In the genomic region with DNA sequence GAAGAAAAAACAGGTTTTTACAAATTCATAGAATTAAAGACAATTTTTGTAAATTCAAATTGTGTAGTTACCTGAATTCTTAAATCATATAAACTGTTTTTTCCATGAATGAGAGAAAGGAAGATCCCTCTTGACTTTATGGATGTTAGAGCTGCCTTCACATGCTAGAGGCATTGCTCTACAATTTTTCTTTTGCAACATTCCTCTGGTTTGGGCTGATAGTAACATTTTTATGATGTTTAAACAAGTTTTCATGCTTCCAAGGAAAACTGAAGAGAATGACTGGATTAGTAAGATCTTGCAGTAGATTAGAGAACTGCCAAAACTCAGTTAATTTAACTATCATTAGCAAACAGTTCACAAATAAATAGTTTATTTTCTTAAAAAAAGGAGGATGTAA, we compare ENCODE assay signal across 22 cellular contexts.
DNase-seq lines count a peak whose midpoint lies in the region; ATAC-seq and TF ChIP-seq lines count a peak whose summit lies in the region.
"Had no signal": no experiment of that assay in that cellular context is flagged by ENCODE, and none has a peak within 500 bp of the region (broad histone marks: within the 10 kb centered on the region; RNA-seq: fewer than 3 reads in every experiment).

No MANE protein-coding gene starts in this region.

- ATAC-seq in PC-3, result peak; percentile 42
- no peak for ATAC-seq in HG02623 (IDR thresholded peaks at IDR 0.05; ENCODE audit: unreplicated experiment)
- ATAC-seq: A549, HCT116, HepG2 had no signal

- H3K4me3 ChIP-seq in BJ (ENCODE audit: low read depth, low read length) (no peak overlapping the region), PC-3 (ENCODE audit: low read length) (no peak overlapping the region), osteoblast (ENCODE audit: insufficient read depth, low read length) (no peak overlapping the region), left ventricle myocardium inferior (no peak overlapping the region), hepatocyte (no peak overlapping the region)
- H3K4me3 ChIP-seq: A549, SK-N-MC had no signal

- H3K79me2 ChIP-seq in PC-3 (ENCODE audit: low read length) (no peaks in the 10 kb centered on the region), osteoblast (ENCODE audit: insufficient read depth, low read length) (no peaks in the 10 kb centered on the region), hepatocyte (peaks cover 60% of the 10 kb centered on the region)

- H3K4me2 ChIP-seq in PC-3 (ENCODE audit: low read length) (peak overlapping the region; percentile 39), osteoblast (ENCODE audit: insufficient read depth, low read length) (no peak overlapping the region), hepatocyte (no peak overlapping the region)

- intact Hi-C loops in PC-3 (cut with micrococcal nuclease), result loop anchor here (2.0 to 5.0 kb wide), 3 partner anchors 125 to 300 kb away; no protein-coding TSS in a partner anchor
- intact Hi-C loops in left ventricle myocardium inferior (cut with micrococcal nuclease), result no loop called here

- H3K9me3 ChIP-seq in PC-3 (ENCODE audit: low read length) (no peaks in the 10 kb centered on the region), osteoblast (ENCODE audit: low read depth, low read length) (no peaks in the 10 kb centered on the region), left ventricle myocardium inferior (replicated peaks) (peaks cover under 1% of the 10 kb centered on the region), hepatocyte (ENCODE audit: low read depth) (no peaks in the 10 kb centered on the region)
- H3K9me3 ChIP-seq: A549 had no signal

- CTCF ChIA-PET in BJ (lab: Yijun Ruan, JAX), result no interaction called here
- CTCF ChIA-PET in PC-3 (lab: Charles Lee), result no interaction called here

- H4K20me1 ChIP-seq in PC-3 (ENCODE audit: low read length), result no peaks in the 10 kb centered on the region
- no peaks in the 10 kb centered on the region for H4K20me1 ChIP-seq in osteoblast (ENCODE audit: insufficient read depth, low read length)
- peaks cover 5% of the 10 kb centered on the region for H4K20me1 ChIP-seq in hepatocyte (ENCODE audit: insufficient read depth, poor library complexity, severe bottlenecking)

- DNase-seq in BJ (ENCODE audit: low read depth) (peak; percentile 33), PC-3 (peak; percentile 25), fibroblast of gingiva (ENCODE audit: low read depth) (peak; percentile 18), osteoblast (ENCODE audit: insufficient read length, low spot score, missing footprints) (peak; percentile 38), left ventricle myocardium inferior (no peak), hepatocyte (ENCODE audit: low spot score) (no peak), HK-2 (ENCODE audit: unreplicated experiment) (no peak)
- DNase-seq: DMS79, GOT3, KG1, NCI-H1105 treated with DMSO at 0.1 percent for 48 hours, NCI-H1694, NCI-H510A, NCI-H748 treated with DMSO at 0.1 percent for 48 hours, OCI-M1, SHP77 had no signal

- H3K9me2 ChIP-seq in PC-3 (replicated peaks; ENCODE audit: low read length) (no peaks in the 10 kb centered on the region), hepatocyte (replicated peaks; ENCODE audit: insufficient read depth) (no peaks in the 10 kb centered on the region)

- POLR2A ChIA-PET in BJ (lab: Charles Lee) (no interaction called here), PC-3 (lab: Charles Lee; ENCODE audit: unreplicated experiment) (no interaction called here)

- H3K9ac ChIP-seq in PC-3 (ENCODE audit: low read length), result no peak overlapping the region

- H3K27me3 ChIP-seq in BJ (ENCODE audit: control insufficient read depth, insufficient read depth, low read length) (no peaks in the 10 kb centered on the region), PC-3 (ENCODE audit: low read length) (no peaks in the 10 kb centered on the region), osteoblast (ENCODE audit: insufficient read depth, low read length) (no peaks in the 10 kb centered on the region), left ventricle myocardium inferior (ENCODE audit: low read depth) (no peaks in the 10 kb centered on the region), hepatocyte (no peaks in the 10 kb centered on the region)

- H3F3A ChIP-seq in PC-3 (ENCODE audit: low read length, unreplicated experiment), result no peaks in the 10 kb centered on the region

- TF ChIP-seq CTCF in BJ (IDR thresholded peaks at IDR 0.05; ENCODE audit: insufficient read depth, low read depth, low read length) (no peak), PC-3 (conservative IDR thresholded peaks at IDR 0.05; ENCODE audit: low read depth, low read length) (no peak), osteoblast (IDR thresholded peaks at IDR 0.05; ENCODE audit: extremely low read depth, low read depth, low read length) (no peak), left ventricle myocardium inferior (IDR thresholded peaks at IDR 0.05; ENCODE audit: borderline replicate concordance) (no peak), hepatocyte (IDR thresholded peaks at IDR 0.05; ENCODE audit: poor library complexity) (no peak)

- no peaks in the 10 kb centered on the region for H3K36me3 ChIP-seq in BJ (ENCODE audit: control insufficient read depth, insufficient read depth, low read length)
- H3K36me3 ChIP-seq in PC-3 (ENCODE audit: low read depth, low read length), result no peaks in the 10 kb centered on the region
- H3K36me3 ChIP-seq in osteoblast (ENCODE audit: insufficient read depth, low read length), result no peaks in the 10 kb centered on the region
- H3K36me3 ChIP-seq in left ventricle myocardium inferior, result no peaks in the 10 kb centered on the region
- no peaks in the 10 kb centered on the region for H3K36me3 ChIP-seq in hepatocyte (replicated peaks; ENCODE audit: insufficient read depth, low read depth)

- H3K4me1 ChIP-seq in PC-3 (ENCODE audit: insufficient read depth, low read length), result peaks cover 33% of the 10 kb centered on the region
- H3K4me1 ChIP-seq in osteoblast (ENCODE audit: insufficient read depth, low read length), result peaks cover 7% of the 10 kb centered on the region
- H3K4me1 ChIP-seq in left ventricle myocardium inferior, result no peaks in the 10 kb centered on the region
- H3K4me1 ChIP-seq in hepatocyte (ENCODE audit: insufficient read depth), result peaks cover 4% of the 10 kb centered on the region
- H3K4me1 ChIP-seq: A549 had no signal

- no TSS peak for BruUV-seq in PC-3 (replicated peaks; lab: Mats Ljungman, UMichigan)

- no peak overlapping the region for H2AFZ ChIP-seq in PC-3 (ENCODE audit: low read length)
- no peak overlapping the region for H2AFZ ChIP-seq in osteoblast (ENCODE audit: low read length)
- no peak overlapping the region for H2AFZ ChIP-seq in hepatocyte

- no peak overlapping the region for H3K27ac ChIP-seq in PC-3 (ENCODE audit: low read length)
- no peak overlapping the region for H3K27ac ChIP-seq in osteoblast (ENCODE audit: low read depth, low read length)
- no peak overlapping the region for H3K27ac ChIP-seq in left ventricle myocardium inferior (replicated peaks)
- H3K27ac ChIP-seq in hepatocyte, result no peak overlapping the region
- H3K27ac ChIP-seq: A549, C4-2B, SK-N-MC had no signal

Comparison
In these comparisons a context has a peak if more than half of its experiments do, and no peak if none do; other contexts are left out.
1. DNase-seq: peak in BJ (single experiment), PC-3 (single experiment), fibroblast of gingiva (single experiment) and osteoblast (single experiment); none in left ventricle myocardium inferior (single experiment), hepatocyte (single experiment) and HK-2 (single experiment).